8 cellular contexts compared by ENCODE assay signal in genomic region chr19:11345122-11345752, GRCh38. TPM values are rescaled to one million over a fixed set of nuclear protein-coding genes. Genes with fewer than 3 reads are reported as not detected.
DNase-seq lines count a peak whose midpoint lies in the region; ATAC-seq, FAIRE-seq and TF ChIP-seq lines count a peak whose summit lies in the region.

No MANE protein-coding gene starts in this region.

- DNase-seq in CD4-positive, CD25-positive, alpha-beta regulatory T cell = no peak
- DNase-seq in caudate nucleus (lab: John Stamatoyannopoulos, UW) (peak in 1 of 61 donors; percentile 24), ACHN (no peak), cerebellum (ENCODE audit: low spot score) (no peak), urothelium cell line (ENCODE audit: low spot score) (no peak)
- no peak for DNase-seq in natural killer cell treated with Interleukin-12 subunit alpha and Interleukin-12 subunit beta and Interleukin-15 and Interleukin-18, amount 100 ng/mL, for 72 hours (ENCODE audit: low spot score)

- H3K4me3 Mint-ChIP-seq in CD4-positive, CD25-positive, alpha-beta regulatory T cell = peak overlapping the region; percentile 91 to 99 (median 99)
- peak overlapping the region; percentile 97 for H3K4me3 Mint-ChIP-seq in natural killer cell treated with Interleukin-12 subunit alpha and Interleukin-12 subunit beta and Interleukin-15 and Interleukin-18, amount 100 ng/mL, for 72 hours

- H3K9ac ChIP-seq in KMS-11 = peak overlapping the region; percentile 31; the same call in 1 of the 2 replicates

- in situ Hi-C loops in ACHN (cut with HindIII; ENCODE audit: low pct_ligation_motif_present, low pct_unique_long_range_greater_than_20kb, low sequenced_read_pairs) = no loop called here

- peaks cover 0 to 3% of the 10 kb centered on the region in 2 experiments for H3K9me3 ChIP-seq in CD4-positive, CD25-positive, alpha-beta regulatory T cell (ENCODE audit: control insufficient read depth in 2 of 2, low read length in 2 of 2)

- H3K27me3 Mint-ChIP-seq in CD4-positive, CD25-positive, alpha-beta regulatory T cell = peaks cover 4% of the 10 kb centered on the region
- no peaks in the 10 kb centered on the region for H3K27me3 Mint-ChIP-seq in natural killer cell treated with Interleukin-12 subunit alpha and Interleukin-12 subunit beta and Interleukin-15 and Interleukin-18, amount 100 ng/mL, for 72 hours

- no peaks in the 10 kb centered on the region for H3K79me2 ChIP-seq in KMS-11 (ENCODE audit: insufficient read depth, low read depth)

- H3K4me1 ChIP-seq in CD4-positive, CD25-positive, alpha-beta regulatory T cell (ENCODE audit: control insufficient read depth, insufficient read depth, low read length, poor library complexity, severe bottlenecking) = peaks cover 21% of the 10 kb centered on the region
- H3K4me1 ChIP-seq in KMS-11 (ENCODE audit: low read depth, poor library complexity, severe bottlenecking) = peaks cover 24% of the 10 kb centered on the region

- FAIRE-seq in urothelium cell line (lab: Jason Lieb, UNC) = no peak

- no peaks in the 10 kb centered on the region for H3K9me3 Mint-ChIP-seq in CD4-positive, CD25-positive, alpha-beta regulatory T cell
- H3K9me3 Mint-ChIP-seq in natural killer cell treated with Interleukin-12 subunit alpha and Interleukin-12 subunit beta and Interleukin-15 and Interleukin-18, amount 100 ng/mL, for 72 hours = no peaks in the 10 kb centered on the region

- H3K36me3 ChIP-seq in CD4-positive, CD25-positive, alpha-beta regulatory T cell (ENCODE audit: control insufficient read depth, insufficient read depth, low read length) = peaks cover 2% of the 10 kb centered on the region
- no peaks in the 10 kb centered on the region for H3K36me3 ChIP-seq in KMS-11 (ENCODE audit: insufficient read depth)

- H3K4me2 ChIP-seq in KMS-11 = peak overlapping the region; percentile 88

- peak overlapping the region; percentile 64; the same call in 1 of the 2 replicates for H2AFZ ChIP-seq in KMS-11 (ENCODE audit: low read depth)

- peak overlapping the region; percentile 84 for H3K27ac ChIP-seq in CD4-positive, CD25-positive, alpha-beta regulatory T cell (ENCODE audit: insufficient read depth, low read length, poor library complexity, severe bottlenecking)
- H3K27ac ChIP-seq in KMS-11 = no peak overlapping the region
- H3K27ac ChIP-seq in caudate nucleus (ENCODE audit: low read depth, low read length) = peak overlapping the region; percentile 81

- no peaks in the 10 kb centered on the region for H3K27me3 ChIP-seq in CD4-positive, CD25-positive, alpha-beta regulatory T cell (ENCODE audit: control insufficient read depth, insufficient read depth, low read length)
- no peaks in the 10 kb centered on the region for H3K27me3 ChIP-seq in KMS-11 (ENCODE audit: insufficient read depth, low read depth)

- no peak for TF ChIP-seq CTCF in KMS-11 (conservative IDR thresholded peaks at IDR 0.05; ENCODE audit: low read depth, low read length)

- no peak for ATAC-seq in CD4-positive, CD25-positive, alpha-beta regulatory T cell (ENCODE audit: low read depth in 2 of 2)
- ATAC-seq in natural killer cell treated with Interleukin-12 subunit alpha and Interleukin-12 subunit beta and Interleukin-15 and Interleukin-18, amount 100 ng/mL, for 72 hours = no peak
- no peak for ATAC-seq in HG02870 (IDR thresholded peaks at IDR 0.05; ENCODE audit: unreplicated experiment)

- H3K4me3 ChIP-seq in CD4-positive, CD25-positive, alpha-beta regulatory T cell (ENCODE audit: low read depth, low read length) = peak overlapping the region; percentile 91
- H3K4me3 ChIP-seq in KMS-11 (IDR thresholded peaks at IDR 0.05; ENCODE audit: insufficient read depth, low read depth, low read length) = no peak overlapping the region

- peaks cover 0 to 39% (median 15%) of the 10 kb centered on the region in 4 donors for H3K4me1 Mint-ChIP-seq in CD4-positive, CD25-positive, alpha-beta regulatory T cell
- H3K4me1 Mint-ChIP-seq in natural killer cell treated with Interleukin-12 subunit alpha and Interleukin-12 subunit beta and Interleukin-15 and Interleukin-18, amount 100 ng/mL, for 72 hours (ENCODE audit: low read depth in 2 of 2) = peaks cover 24 to 26% of the 10 kb centered on the region in 2 donors

- no peaks in the 10 kb centered on the region for H4K20me1 ChIP-seq in KMS-11 (ENCODE audit: insufficient read depth)

- peak overlapping the region in 2 of 3 donors; percentile 95 to 98 for H3K27ac Mint-ChIP-seq in CD4-positive, CD25-positive, alpha-beta regulatory T cell
- peak overlapping the region; percentile 93 to 99 for H3K27ac Mint-ChIP-seq in natural killer cell treated with Interleukin-12 subunit alpha and Interleukin-12 subunit beta and Interleukin-15 and Interleukin-18, amount 100 ng/mL, for 72 hours

- H3K36me3 Mint-ChIP-seq in CD4-positive, CD25-positive, alpha-beta regulatory T cell = peaks cover 8% of the 10 kb centered on the region
- H3K36me3 Mint-ChIP-seq in natural killer cell treated with Interleukin-12 subunit alpha and Interleukin-12 subunit beta and Interleukin-15 and Interleukin-18, amount 100 ng/mL, for 72 hours = no peaks in the 10 kb centered on the region

RNA-seq across cellular contexts. Expression of gene TMEM205, which starts 0.8 kb away (rescaled TPM):
- total RNA-seq in CD4-positive, CD25-positive, alpha-beta regulatory T cell = 24.0 TPM
- polyA plus RNA-seq in CD4-positive, CD25-positive, alpha-beta regulatory T cell = 10 to 100 TPM; 69.0 to 88.3 (median 73.8) TPM
- total RNA-seq in natural killer cell treated with Interleukin-12 subunit alpha and Interleukin-12 subunit beta and Interleukin-15 and Interleukin-18, amount 100 ng/mL, for 72 hours = 10 to 100 TPM; 35.8 to 54.3 TPM
- 20.5 TPM for total RNA-seq in cerebellum

RNA-seq across cellular contexts. Expression of gene CCDC159, which starts 1.1 kb away (rescaled TPM):
- 66.5 TPM for total RNA-seq in CD4-positive, CD25-positive, alpha-beta regulatory T cell
- 10 to 100 TPM; 18.7 to 23.1 (median 21.7) TPM for polyA plus RNA-seq in CD4-positive, CD25-positive, alpha-beta regulatory T cell
- 10 to 100 TPM; 26.5 to 37.8 TPM for total RNA-seq in natural killer cell treated with Interleukin-12 subunit alpha and Interleukin-12 subunit beta and Interleukin-15 and Interleukin-18, amount 100 ng/mL, for 72 hours
- 7.5 TPM for total RNA-seq in cerebellum

RNA-seq across cellular contexts. Expression of gene RAB3D, which starts 5.8 kb away (rescaled TPM):
- 13.4 TPM for total RNA-seq in CD4-positive, CD25-positive, alpha-beta regulatory T cell
- 1 to 10 TPM; 5.1 to 7.6 (median 6.0) TPM for polyA plus RNA-seq in CD4-positive, CD25-positive, alpha-beta regulatory T cell
- total RNA-seq in natural killer cell treated with Interleukin-12 subunit alpha and Interleukin-12 subunit beta and Interleukin-15 and Interleukin-18, amount 100 ng/mL, for 72 hours = 10 to 100 TPM; 17.5 to 33.4 TPM
- total RNA-seq in cerebellum = 17.7 TPM

RNA-seq across cellular contexts. Expression of gene PLPPR2, which starts 10.0 kb away (rescaled TPM):
- total RNA-seq in CD4-positive, CD25-positive, alpha-beta regulatory T cell = 10.4 TPM
- polyA plus RNA-seq in CD4-positive, CD25-positive, alpha-beta regulatory T cell = 1 to 10 TPM in 3 of 4 donors, under 1 TPM in 1; 0.86 to 2.4 (median 2.1) TPM
- total RNA-seq in natural killer cell treated with Interleukin-12 subunit alpha and Interleukin-12 subunit beta and Interleukin-15 and Interleukin-18, amount 100 ng/mL, for 72 hours = 10 to 100 TPM in 1 of 2 donors, 1 to 10 TPM in 1; 9.4 to 11.3 TPM
- total RNA-seq in cerebellum = 23.7 TPM

RNA-seq across cellular contexts. Expression of gene SWSAP1, which starts 29.2 kb away (rescaled TPM):
- total RNA-seq in CD4-positive, CD25-positive, alpha-beta regulatory T cell = 3.0 TPM
- 1 to 10 TPM; 5.6 to 8.4 (median 7.0) TPM for polyA plus RNA-seq in CD4-positive, CD25-positive, alpha-beta regulatory T cell
- 1 to 10 TPM; 1.6 to 3.0 TPM for total RNA-seq in natural killer cell treated with Interleukin-12 subunit alpha and Interleukin-12 subunit beta and Interleukin-15 and Interleukin-18, amount 100 ng/mL, for 72 hours
- 0.64 TPM for total RNA-seq in cerebellum
